Comparison of ENCODE assay signal across 33 cellular contexts in the genomic region with DNA sequence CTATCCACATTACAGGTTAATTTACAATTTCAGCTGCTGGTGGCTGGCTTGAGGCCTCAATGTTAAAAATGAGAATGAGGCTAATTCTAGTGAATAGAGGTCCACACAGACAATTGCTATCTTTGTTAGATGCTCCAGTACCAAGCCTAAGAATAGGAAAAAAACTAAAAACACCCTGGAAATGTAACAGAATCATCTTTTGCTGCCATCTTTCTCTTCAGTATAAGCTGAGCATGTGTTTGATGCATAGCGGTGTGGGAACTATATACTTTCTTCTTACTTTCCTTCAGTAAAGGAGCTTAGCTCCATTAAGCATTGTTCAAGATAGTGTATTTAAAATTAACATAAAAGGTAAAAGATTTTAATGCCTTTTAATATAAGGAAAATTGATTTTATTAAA. TPM values are rescaled to one million over a fixed set of nuclear protein-coding genes. Genes with fewer than 3 reads are reported as not detected.
"Had no signal": no experiment of that assay in that cellular context is flagged by ENCODE, and none has a peak within 500 bp of the region (broad histone marks: within the 10 kb centered on the region; RNA-seq: fewer than 3 reads in every experiment).

No MANE protein-coding gene starts in this region.

- FAIRE-seq: pancreas, urothelium cell line had no signal

- DNase-seq: heart left ventricle; immature natural killer cell; islet precursor cell; left ventricle myocardium inferior; mesenchymal stem cell; mucosa of descending colon; naive thymus-derived CD4-positive, alpha-beta T cell; pancreas; psoas muscle; right lobe of liver; stimulated activated CD4-positive, alpha-beta T cell treated with anti-CD3 and anti-CD28 coated beads, Interleukin-1b, Interleukin-23, amount 100 ng/mL, for 48 hours; stimulated activated CD4-positive, alpha-beta T cell treated with anti-CD3 and anti-CD28 coated beads, Interleukin-2, amount 100 ng/mL, for 48 hours; stimulated activated CD4-positive, alpha-beta T cell treated with anti-CD3 and anti-CD28 coated beads, Interleukin-4, amount 100 ng/mL, for 4 hours; stimulated activated CD8-positive, alpha-beta memory T cell treated with anti-CD3 and anti-CD28 coated beads, Interleukin-4, amount 100 ng/mL, for 48 hours; stimulated activated naive CD4-positive, alpha-beta T cell treated with Interleukin-2 at 50 U/mL for 16 hours; stimulated activated naive CD8-positive, alpha-beta T cell treated with anti-CD3 and anti-CD28 coated beads, Interleukin-15, amount 100 ng/mL, for 72 hours; tibial artery; trophoblast cell; upper lobe of right lung had no signal

- H3K36me3 Mint-ChIP-seq: immature natural killer cell; naive thymus-derived CD4-positive, alpha-beta T cell; stimulated activated memory B cell treated with anti-CD40 and anti-IgM and Interleukin-4, amounts not matched to agents 10 μg/mL and 1 μg/mL and 100 μg/mL, for 72 hours had no signal

- H3K27ac ChIP-seq: heart left ventricle, left ventricle myocardium inferior, pancreas, psoas muscle, right atrium auricular region, right lobe of liver, suprapubic skin, thoracic aorta, tibial artery, upper lobe of right lung had no signal

- H3K36me3 ChIP-seq: heart left ventricle, left ventricle myocardium inferior, pancreas, right atrium auricular region, right lobe of liver, suprapubic skin, thoracic aorta, tibial artery, upper lobe of right lung had no signal

- H3K4me3 Mint-ChIP-seq: immature natural killer cell; naive thymus-derived CD4-positive, alpha-beta T cell; natural killer cell treated with Interleukin-12 subunit alpha and Interleukin-12 subunit beta and Interleukin-15 and Interleukin-18, amount 100 ng/mL, for 72 hours; stimulated activated memory B cell treated with anti-CD40 and anti-IgM and Interleukin-4, amounts not matched to agents 10 μg/mL and 1 μg/mL and 100 μg/mL, for 72 hours; stimulated activated naive CD8-positive, alpha-beta T cell treated with anti-CD3 and anti-CD28 coated beads, Interleukin-15, amount 100 ng/mL, for 72 hours had no signal

- H3K27ac Mint-ChIP-seq: immature natural killer cell; naive thymus-derived CD4-positive, alpha-beta T cell; natural killer cell treated with Interleukin-12 subunit alpha and Interleukin-12 subunit beta and Interleukin-15 and Interleukin-18, amount 100 ng/mL, for 72 hours; stimulated activated memory B cell treated with anti-CD40 and anti-IgM and Interleukin-4, amounts not matched to agents 10 μg/mL and 1 μg/mL and 100 μg/mL, for 72 hours; stimulated activated naive CD8-positive, alpha-beta T cell treated with anti-CD3 and anti-CD28 coated beads, Interleukin-15, amount 100 ng/mL, for 72 hours had no signal

- H3K27me3 ChIP-seq: right atrium auricular region had no signal

- H3K4me3 ChIP-seq: heart left ventricle, left ventricle myocardium inferior, mucosa of descending colon, pancreas, psoas muscle, right atrium auricular region, right lobe of liver, smooth muscle cell, suprapubic skin, thoracic aorta, tibial artery, upper lobe of right lung had no signal

- H3K9me3 Mint-ChIP-seq: natural killer cell treated with Interleukin-12 subunit alpha and Interleukin-12 subunit beta and Interleukin-15 and Interleukin-18, amount 100 ng/mL, for 72 hours; stimulated activated memory B cell treated with anti-CD40 and anti-IgM and Interleukin-4, amounts not matched to agents 10 μg/mL and 1 μg/mL and 100 μg/mL, for 72 hours; stimulated activated naive CD8-positive, alpha-beta T cell treated with anti-CD3 and anti-CD28 coated beads, Interleukin-15, amount 100 ng/mL, for 72 hours had no signal

RNA-seq across cellular contexts. Expression of a gene that starts 5.6 kb away (rescaled TPM):
- total RNA-seq: kidney epithelial cell; left ventricle myocardium inferior; lower leg skin; lung microvascular endothelial cell; myocyte; naive thymus-derived CD4-positive, alpha-beta T cell; natural killer cell treated with Interleukin-12 subunit alpha and Interleukin-12 subunit beta and Interleukin-15 and Interleukin-18, amount 100 ng/mL, for 72 hours; osteoblast; psoas muscle; renal cortical epithelial cell; right lobe of liver; skeletal muscle tissue; smooth muscle cell; suprapubic skin; thoracic aorta; upper lobe of right lung had no signal
